In genomic region chr22:19663286-19663815, GRCh38 we compare ENCODE assay signal across 8 cellular contexts. TPM values are rescaled to one million over a fixed set of nuclear protein-coding genes. Genes with fewer than 3 reads are reported as not detected.
DNase-seq lines count a peak whose midpoint lies in the region; ATAC-seq and TF ChIP-seq lines count a peak whose summit lies in the region.

No MANE protein-coding gene starts in this region.

- DNase-seq in GM03348 (ENCODE audit: low spot score), result peak; percentile 78
- DNase-seq in NCI-H446 (lab: John Stamatoyannopoulos, UW), result peak; percentile 22 to 86
- peak; percentile 83 for DNase-seq in dedifferentiated amniotic fluid mesenchymal stem cell (ENCODE audit: extremely low spot score)
- peak; percentile 54 to 67 for DNase-seq in psoas muscle
- DNase-seq in prostate gland (ENCODE audit: low spot score), result no peak
- DNase-seq in islet precursor cell, result no peak

- ATAC-seq in psoas muscle, result peak; percentile 48 to 71 (median 61)
- no peak for ATAC-seq in GM21423 (IDR thresholded peaks at IDR 0.05; ENCODE audit: unreplicated experiment)
- ATAC-seq in GM18868 (IDR thresholded peaks at IDR 0.05; ENCODE audit: unreplicated experiment), result no peak

- peaks cover 7% of the 10 kb centered on the region for H3K4me1 ChIP-seq in psoas muscle
- no peaks in the 10 kb centered on the region for H3K4me1 ChIP-seq in prostate gland (replicated peaks)

- H3K9me3 ChIP-seq in psoas muscle (no peaks in the 10 kb centered on the region), prostate gland (no peaks in the 10 kb centered on the region)

- H3K36me3 ChIP-seq in psoas muscle (ENCODE audit: insufficient read depth in 1 of 2, low read depth in 1 of 2) (no peaks in the 10 kb centered on the region), prostate gland (no peaks in the 10 kb centered on the region)

- H3K27me3 ChIP-seq in psoas muscle (ENCODE audit: insufficient read depth in 3 of 3, low read length in 2 of 3) (peaks cover 0 to 13% (median 0%) of the 10 kb centered on the region in 3 donors), prostate gland (replicated peaks; ENCODE audit: insufficient read depth) (no peaks in the 10 kb centered on the region)

- TF ChIP-seq CTCF in psoas muscle (IDR thresholded peaks at IDR 0.05), result no peak
- no peak for TF ChIP-seq CTCF in prostate gland (IDR thresholded peaks at IDR 0.05)

- WGBS in psoas muscle, 3 donors, result 8 to 19% (median 16%) methylated on average over 6 of the region's 6 CpGs
- WGBS in prostate gland, result 56% methylated on average over 6 of the region's 6 CpGs

- H3K27ac ChIP-seq in psoas muscle (peak overlapping the region; percentile 8), prostate gland (no peak overlapping the region)

- no peak overlapping the region for H3K4me3 ChIP-seq in psoas muscle
- no peak overlapping the region for H3K4me3 ChIP-seq in prostate gland

- intact Hi-C loops in psoas muscle (cut with DNase I) (no loop called here), prostate gland (cut with DNase I) (no loop called here)

- no peak for TF ChIP-seq POLR2A in prostate gland (IDR thresholded peaks at IDR 0.05)

RNA-seq across cellular contexts. Expression of gene SEPTIN5, which starts 51.0 kb away (rescaled TPM):
- total RNA-seq in psoas muscle (10 to 100 TPM in 1 of 4 donors, 1 to 10 TPM in 3; 6.0 to 10.9 (median 8.3) TPM), prostate gland (10 to 100 TPM; 17.1 to 96.2 TPM)
- polyA plus RNA-seq in psoas muscle, result 1 to 10 TPM; 3.7 to 7.0 (median 4.8) TPM

RNA-seq across cellular contexts. Expression of gene GP1BB, which starts 60.0 kb away (rescaled TPM):
- total RNA-seq in psoas muscle (1 to 10 TPM in 1 of 4 donors, not detected in 3; 1.8 TPM), prostate gland (10 to 100 TPM in 1 of 2 donors, 1 to 10 TPM in 1; 6.8 to 60.3 TPM)
- polyA plus RNA-seq in psoas muscle, result under 1 TPM; 0.14 to 0.63 (median 0.53) TPM

Comparison
In these comparisons a context has a peak if more than half of its experiments do, and no peak if none do; other contexts are left out.
1. DNase-seq: peak in GM03348 (single experiment), NCI-H446 (2 of 2), dedifferentiated amniotic fluid mesenchymal stem cell (single experiment) and psoas muscle (2 of 2); none in prostate gland (single experiment) and islet precursor cell (single experiment).
2. ATAC-seq: peak in psoas muscle (4 of 4); none in GM21423 (single experiment) and GM18868 (single experiment).